Comparison of ENCODE assay signal across 1 cellular context in genomic region chr16:89534147-89534788, GRCh38.
A peak's percentile ranks its signal among the peaks of the same experiment; 100 is the strongest.
TF ChIP-seq lines count a peak whose summit lies in the region.

No MANE protein-coding gene starts in this region.

TF ChIP-seq in GM12878, 131 proteins besides CTCF, POLR2A, EP300 and RAD21:
- 0 out of 4 replicates have a peak, but pooled peaks of 1 of the 2 experiments have one; percentile 9 for TF ChIP-seq BHLHE40 (IDR thresholded peaks at IDR 0.05; ENCODE audit: borderline replicate concordance in 1 of 2, low read depth in 2 of 2, low read length in 1 of 2)
- no peak for TF ChIP-seq SMAD5 (IDR thresholded peaks at IDR 0.05; ENCODE audit: low read depth)
- no peak for TF ChIP-seq CBFB (IDR thresholded peaks at IDR 0.05; ENCODE audit: low read depth)
- no peak for TF ChIP-seq MAX (IDR thresholded peaks at IDR 0.05; ENCODE audit: low read depth, low read length)
- TF ChIP-seq NKRF (conservative IDR thresholded peaks at IDR 0.05), result no peak
- peak; percentile 53; the same call in 1 of the 2 replicates for TF ChIP-seq SPI1 (IDR thresholded peaks at IDR 0.05; ENCODE audit: borderline replicate concordance, insufficient read depth, low read depth, low read length)
- no peak for TF ChIP-seq LARP7 (IDR thresholded peaks at IDR 0.05)
TF ChIP-seq in GM12878: peak in this region for 2.
